ENCODE assay signal across 1 cellular context in the genomic region with DNA sequence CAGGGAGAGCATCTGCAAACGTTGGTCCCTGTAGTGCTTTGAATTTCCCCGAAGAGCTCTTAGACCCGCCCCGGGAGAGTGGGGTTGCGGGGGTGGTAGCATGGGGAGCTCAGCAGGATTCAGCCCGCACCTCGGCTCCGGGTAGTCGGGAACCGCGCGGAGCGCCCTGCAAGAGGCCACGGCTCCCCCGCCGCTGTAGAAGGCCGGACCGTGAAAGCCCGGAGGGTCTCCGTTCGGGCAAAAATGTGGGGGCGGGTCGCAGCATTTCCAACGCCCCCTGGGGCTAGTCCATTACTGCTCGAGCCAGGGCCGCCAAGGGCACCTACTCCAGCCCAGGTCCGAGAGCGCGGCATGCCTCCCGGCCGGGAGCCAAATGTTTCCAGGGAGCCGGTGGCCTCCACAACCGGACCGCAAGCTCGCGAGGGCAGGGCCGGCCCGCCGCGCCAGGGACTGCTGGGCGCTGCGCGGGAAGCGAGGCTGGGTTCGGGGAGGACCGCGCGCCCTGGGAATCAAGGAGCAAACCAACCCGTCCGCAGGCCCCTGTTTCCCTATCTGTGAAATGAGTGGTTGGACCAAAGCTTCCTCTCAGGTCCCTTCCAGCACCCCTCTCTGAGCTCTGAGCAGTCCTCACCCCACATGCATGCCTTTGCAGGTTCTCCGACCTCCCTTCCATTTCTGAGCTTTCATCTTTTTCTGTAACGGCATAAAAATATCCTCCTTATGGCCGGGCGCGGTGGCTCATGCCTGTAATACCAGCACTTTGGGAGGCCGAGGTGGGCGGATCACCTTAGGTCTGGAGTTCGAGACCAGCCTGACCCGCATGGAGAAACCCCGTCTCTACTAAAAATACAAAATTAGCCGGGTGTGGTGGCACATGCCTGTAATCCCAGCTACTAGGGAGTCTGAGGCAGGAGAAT.
TF ChIP-seq lines count a peak whose summit lies in the region.

No MANE protein-coding gene starts in this region.

TF ChIP-seq in endothelial cell of umbilical vein, 7 proteins besides CTCF, POLR2A, EP300 and RAD21 (continued from another document):
- no peak for TF ChIP-seq GATA2 (IDR thresholded peaks at IDR 0.05; ENCODE audit: insufficient read depth, insufficient read length, low read depth, low read length)
- TF ChIP-seq JUN (IDR thresholded peaks at IDR 0.05; ENCODE audit: borderline replicate concordance, insufficient read depth, insufficient read length, low read depth): no peak
